ENCODE assay signal across 35 cellular contexts in genomic region chr3:89619263-89619662, GRCh38.
"Had no signal": no experiment of that assay in that cellular context is flagged by ENCODE, and none has a peak within 500 bp of the region (broad histone marks: within the 10 kb centered on the region; RNA-seq: fewer than 3 reads in every experiment).

No MANE protein-coding gene starts in this region.

- DNase-seq: Karpas-422, Kasumi-1, MG63, MM.1S, MV-4-11, NCI-H1048, NCI-H1092, NCI-H1092 treated with DMSO at 0.1 percent for 48 hours, NCI-H1105, NCI-H1105 treated with DMSO at 0.1 percent for 48 hours, NCI-H1417, NCI-H1417 treated with DMSO at 0.1 percent for 48 hours, NCI-H1436, NCI-H1436 treated with DMSO at 0.1 percent for 48 hours, NCI-H146, NCI-H1694, NCI-H1694 treated with DMSO at 0.1 percent for 48 hours, NCI-H187, NCI-H187 treated with DMSO at 0.1 percent for 48 hours, NCI-H1930, NCI-H2029, NCI-H2029 treated with DMSO at 0.1 percent for 48 hours, NCI-H2081, NCI-H2081 treated with DMSO at 0.1 percent for 48 hours, NCI-H2107, NCI-H2171, NCI-H2171 treated with DMSO at 0.1 percent for 48 hours, NCI-H2227 treated with DMSO at 0.1 percent for 48 hours, NCI-H226, NCI-H345, NCI-H446, NCI-H446 treated with DMSO at 0.1 percent for 48 hours, NCI-H510A, NCI-H510A treated with DMSO at 0.1 percent for 48 hours had no signal

- H3K4me2 ChIP-seq: KMS-11 had no signal

- H3K36me3 ChIP-seq: MG63 had no signal

- H3K9ac ChIP-seq: KMS-11 had no signal

- H3K27ac ChIP-seq: KMS-11 had no signal

- H3K27me3 ChIP-seq: MG63 had no signal

- H3K9me3 ChIP-seq: MG63 had no signal

- H3K4me3 ChIP-seq: MG63 had no signal
